In genomic region chr5:16603701-16604100, GRCh38 we compare ENCODE assay signal across 15 cellular contexts. TPM values are rescaled to one million over a fixed set of nuclear protein-coding genes. Genes with fewer than 3 reads are reported as not detected.
A peak's percentile ranks its signal among the peaks of the same experiment; 100 is the strongest.
DNase-seq lines count a peak whose midpoint lies in the region; ATAC-seq lines count a peak whose summit lies in the region.
"Had no signal": no experiment of that assay in that cellular context is flagged by ENCODE, and none has a peak within 500 bp of the region (broad histone marks: within the 10 kb centered on the region; RNA-seq: fewer than 3 reads in every experiment).

No MANE protein-coding gene starts in this region.

- H3K27ac Mint-ChIP-seq in activated naive CD8-positive, alpha-beta T cell = peak overlapping the region; percentile 61
- no peak overlapping the region for H3K27ac Mint-ChIP-seq in activated naive CD8-positive, alpha-beta T cell treated with anti-CD3 and anti-CD28 coated beads for 36 hours
- H3K27ac Mint-ChIP-seq in effector memory CD8-positive, alpha-beta T cell = peak overlapping the region in 1 of 2 donors; percentile 66
- H3K27ac Mint-ChIP-seq: H9 had no signal

- no peaks in the 10 kb centered on the region for H3K27me3 Mint-ChIP-seq in activated naive CD8-positive, alpha-beta T cell
- H3K27me3 Mint-ChIP-seq in activated naive CD8-positive, alpha-beta T cell treated with anti-CD3 and anti-CD28 coated beads for 36 hours = no peaks in the 10 kb centered on the region
- H3K27me3 Mint-ChIP-seq in effector memory CD8-positive, alpha-beta T cell = no peaks in the 10 kb centered on the region

- H3K36me3 Mint-ChIP-seq in activated naive CD8-positive, alpha-beta T cell = peaks cover 21% of the 10 kb centered on the region
- peaks cover 50% of the 10 kb centered on the region for H3K36me3 Mint-ChIP-seq in activated naive CD8-positive, alpha-beta T cell treated with anti-CD3 and anti-CD28 coated beads for 36 hours
- peaks cover 7% of the 10 kb centered on the region for H3K36me3 Mint-ChIP-seq in effector memory CD8-positive, alpha-beta T cell (ENCODE audit: insufficient read depth)

- no peak for DNase-seq in activated naive CD8-positive, alpha-beta T cell treated with anti-CD3 and anti-CD28 coated beads for 36 hours
- DNase-seq in RPMI8226 = peak; percentile 24
- DNase-seq in OCI-M2 (lab: John Stamatoyannopoulos, UW; ENCODE audit: unreplicated experiment) = no peak
- DNase-seq in effector memory CD8-positive, alpha-beta T cell = no peak
- no peak for DNase-seq in cardiac septum (ENCODE audit: low spot score)
- DNase-seq: DMS153, DMS79 treated with DMSO at 0.1 percent for 48 hours, EL, GM23248, H9 had no signal

- peaks cover 4% of the 10 kb centered on the region for H3K9me3 Mint-ChIP-seq in activated naive CD8-positive, alpha-beta T cell (ENCODE audit: low read depth)
- H3K9me3 Mint-ChIP-seq in activated naive CD8-positive, alpha-beta T cell treated with anti-CD3 and anti-CD28 coated beads for 36 hours = peaks cover 1% of the 10 kb centered on the region
- H3K9me3 Mint-ChIP-seq in effector memory CD8-positive, alpha-beta T cell = no peaks in the 10 kb centered on the region

- intact Hi-C loops in cardiac septum (cut with DNase I) = no loop called here

- ATAC-seq in HG03432 (IDR thresholded peaks at IDR 0.05; ENCODE audit: unreplicated experiment) (peak; percentile 39), GM21447 (IDR thresholded peaks at IDR 0.05; ENCODE audit: unreplicated experiment) (no peak)
- no peak for ATAC-seq in effector memory CD8-positive, alpha-beta T cell (replicated peaks)
- ATAC-seq: HepG2 had no signal

- peaks cover 78% of the 10 kb centered on the region for H3K4me1 Mint-ChIP-seq in activated naive CD8-positive, alpha-beta T cell (ENCODE audit: low read depth)
- H3K4me1 Mint-ChIP-seq in activated naive CD8-positive, alpha-beta T cell treated with anti-CD3 and anti-CD28 coated beads for 36 hours = peaks cover 55% of the 10 kb centered on the region
- peaks cover 19 to 21% of the 10 kb centered on the region in 2 donors for H3K4me1 Mint-ChIP-seq in effector memory CD8-positive, alpha-beta T cell (ENCODE audit: low read depth in 2 of 2)

- no peak overlapping the region for H3K4me3 Mint-ChIP-seq in activated naive CD8-positive, alpha-beta T cell
- H3K4me3 Mint-ChIP-seq in activated naive CD8-positive, alpha-beta T cell treated with anti-CD3 and anti-CD28 coated beads for 36 hours = no peak overlapping the region
- no peak overlapping the region for H3K4me3 Mint-ChIP-seq in effector memory CD8-positive, alpha-beta T cell
- H3K4me3 Mint-ChIP-seq: CD14-positive monocyte, H9 had no signal

RNA-seq across cellular contexts. Expression of gene RETREG1, which starts 13.1 kb away (rescaled TPM):
- total RNA-seq in activated naive CD8-positive, alpha-beta T cell treated with anti-CD3 and anti-CD28 coated beads for 36 hours = 10 to 100 TPM; 25.1 to 27.3 TPM
- 105 TPM for total RNA-seq in cardiac septum
- total RNA-seq: HepG2 had no signal
